Comparison of ENCODE assay signal across 17 cellular contexts in the genomic region with DNA sequence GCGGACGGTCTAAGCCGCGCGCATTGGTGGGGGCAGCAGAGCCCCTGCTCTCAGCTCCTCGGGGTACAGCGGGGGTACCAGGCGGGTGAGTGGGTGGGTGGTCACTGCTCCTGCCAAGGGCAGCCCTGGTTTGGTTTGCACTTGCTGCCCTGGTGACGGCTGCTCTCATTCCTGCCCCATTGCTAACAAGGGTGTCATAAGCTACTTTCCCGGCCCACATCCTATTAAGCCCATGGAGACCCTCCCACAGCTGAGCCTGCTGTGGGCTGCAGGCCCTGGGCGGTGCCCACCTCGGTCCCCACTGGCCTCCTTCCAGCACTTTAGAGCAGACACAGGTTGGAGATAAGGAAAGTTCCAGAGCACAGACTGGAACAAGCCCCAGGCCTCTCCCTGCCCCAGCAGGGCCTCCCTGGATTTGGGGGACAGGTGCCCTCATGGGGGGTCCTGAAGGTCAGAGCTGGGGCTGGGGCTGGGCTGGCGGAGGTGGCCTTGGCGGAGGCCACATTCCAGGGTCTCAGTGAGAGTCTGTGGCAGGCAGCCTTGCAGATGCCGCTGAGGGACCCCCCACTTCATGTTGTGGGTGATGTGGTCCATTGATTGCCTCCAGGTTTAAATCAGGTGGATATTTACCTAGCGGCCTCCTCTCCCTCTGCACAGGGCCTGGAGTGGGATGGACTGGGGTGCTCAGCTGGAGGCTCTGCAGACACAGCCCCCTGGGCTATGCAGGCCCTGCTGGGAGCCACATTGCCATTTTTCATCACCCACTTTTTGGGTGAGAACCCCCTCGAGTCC. TPM values are rescaled to one million over a fixed set of nuclear protein-coding genes. Genes with fewer than 3 reads are reported as not detected.
DNase-seq lines count a peak whose midpoint lies in the region; ATAC-seq and TF ChIP-seq lines count a peak whose summit lies in the region.
"Had no signal": no experiment of that assay in that cellular context is flagged by ENCODE, and none has a peak within 500 bp of the region (broad histone marks: within the 10 kb centered on the region; RNA-seq: fewer than 3 reads in every experiment).

No MANE protein-coding gene starts in this region.

- no peak for TF ChIP-seq CTCF in endodermal cell (conservative IDR thresholded peaks at IDR 0.05)
- no peak for TF ChIP-seq CTCF in mesothelial cell of epicardium (IDR thresholded peaks at IDR 0.05; ENCODE audit: unreplicated experiment)
- no peak for TF ChIP-seq CTCF in tibial artery (IDR thresholded peaks at IDR 0.05)

- H3K4me3 Mint-ChIP-seq in endodermal cell (no peak overlapping the region), mesothelial cell of epicardium (no peak overlapping the region)
- H3K4me3 Mint-ChIP-seq: CD4-positive, CD25-positive, alpha-beta regulatory T cell had no signal

- H3K27me3 Mint-ChIP-seq in endodermal cell (ENCODE audit: insufficient read depth) (no peaks in the 10 kb centered on the region), mesothelial cell of epicardium (ENCODE audit: low read depth) (no peaks in the 10 kb centered on the region)
- H3K27me3 Mint-ChIP-seq: CD4-positive, CD25-positive, alpha-beta regulatory T cell had no signal

- WGBS in endodermal cell (ENCODE audit: insufficient coverage in 1 of 2, insufficient read length in 1 of 2), 2 experiments: 92 to 93% methylated on average over 8 to 17 of the region's 17 CpGs

- H3K27ac Mint-ChIP-seq in endodermal cell: peak overlapping the region; percentile 35
- peak overlapping the region; percentile 91 for H3K27ac Mint-ChIP-seq in mesothelial cell of epicardium
- H3K27ac Mint-ChIP-seq: CD4-positive, CD25-positive, alpha-beta regulatory T cell had no signal

- peaks cover 37% of the 10 kb centered on the region for H3K4me1 Mint-ChIP-seq in endodermal cell
- H3K4me1 Mint-ChIP-seq in mesothelial cell of epicardium: peaks cover 63% of the 10 kb centered on the region

- H3K4me1 ChIP-seq in adipocyte (ENCODE audit: control insufficient read depth, insufficient read depth, low read length) (peaks cover 25% of the 10 kb centered on the region), endodermal cell (ENCODE audit: control insufficient read depth, insufficient read depth, low read length) (peaks cover 17% of the 10 kb centered on the region), tibial artery (peaks cover 0 to 98% (median 78%) of the 10 kb centered on the region in 4 donors)

- H3K36me3 Mint-ChIP-seq in endodermal cell (ENCODE audit: low read depth) (peaks cover 19% of the 10 kb centered on the region), mesothelial cell of epicardium (no peaks in the 10 kb centered on the region)
- H3K36me3 Mint-ChIP-seq: CD4-positive, CD25-positive, alpha-beta regulatory T cell had no signal

- no peak for ATAC-seq in HG03460 (IDR thresholded peaks at IDR 0.05; ENCODE audit: unreplicated experiment)
- ATAC-seq: esophagus mucosa had no signal

- H3K4me3 ChIP-seq in adipocyte (ENCODE audit: low read length) (no peak overlapping the region), endodermal cell (ENCODE audit: low read length) (no peak overlapping the region), tibial artery (peak overlapping the region; percentile 6)

- H3K27ac ChIP-seq in endodermal cell (ENCODE audit: low read depth, low read length) (peak overlapping the region; percentile 47), tibial artery (peak overlapping the region; percentile 77 to 98)
- H3K27ac ChIP-seq: neutrophil, WERI-Rb-1 had no signal

- H3K27me3 ChIP-seq in adipocyte (replicated peaks; ENCODE audit: control insufficient read depth, insufficient read depth, low read length) (no peaks in the 10 kb centered on the region), endodermal cell (ENCODE audit: control insufficient read depth, insufficient read depth, low read length, poor library complexity, severe bottlenecking) (no peaks in the 10 kb centered on the region), tibial artery (no peaks in the 10 kb centered on the region)

- no peaks in the 10 kb centered on the region for H3K9me3 Mint-ChIP-seq in endodermal cell
- H3K9me3 Mint-ChIP-seq in mesothelial cell of epicardium: no peaks in the 10 kb centered on the region
- H3K9me3 Mint-ChIP-seq: CD4-positive, CD25-positive, alpha-beta regulatory T cell had no signal

- H3K9me3 ChIP-seq in adipocyte (ENCODE audit: control insufficient read depth, low read length) (no peaks in the 10 kb centered on the region), endodermal cell (ENCODE audit: control insufficient read depth, low read length) (no peaks in the 10 kb centered on the region), tibial artery (no peaks in the 10 kb centered on the region)
- H3K9me3 ChIP-seq: neutrophil had no signal

- no peaks in the 10 kb centered on the region for H3K36me3 ChIP-seq in adipocyte (ENCODE audit: control insufficient read depth, insufficient read depth, low read length, severe bottlenecking)
- H3K36me3 ChIP-seq in endodermal cell (ENCODE audit: control insufficient read depth, insufficient read depth, low read length): peaks cover 15% of the 10 kb centered on the region
- H3K36me3 ChIP-seq in tibial artery: no peaks in the 10 kb centered on the region
- H3K36me3 ChIP-seq: neutrophil, WERI-Rb-1 had no signal

- DNase-seq in adipocyte (ENCODE audit: low read depth): no peak
- DNase-seq in endodermal cell: no peak
- DNase-seq in mesothelial cell of epicardium (ENCODE audit: low spot score in 2 of 2, unreplicated experiment in 2 of 2): no peak
- no peak for DNase-seq in tibial artery
- DNase-seq in retina: no peak
- DNase-seq in SHP77 (lab: John Stamatoyannopoulos, UW): no peak
- DNase-seq: activated CD8-positive, alpha-beta memory T cell treated with anti-CD3 and anti-CD28 coated beads, Interleukin-2, amount 50 U/mL, for 48 hours; activated naive CD4-positive, alpha-beta T cell treated with anti-CD3 and anti-CD28 coated beads, Interleukin-2, amount 50 U/mL, for 16 hours; CD4-positive, CD25-positive, alpha-beta regulatory T cell; KBM-7; NCI-H1417 treated with DMSO at 0.1 percent for 48 hours; NCI-H226; substantia nigra; WERI-Rb-1 had no signal

- H3K9ac ChIP-seq in adipocyte (ENCODE audit: low read length): peak overlapping the region; percentile 38
- no peak overlapping the region for H3K9ac ChIP-seq in endodermal cell (ENCODE audit: extremely low read depth, low read length, poor library complexity, severe bottlenecking)

- intact Hi-C loops in tibial artery (cut with DNase I; ENCODE audit: low total_unique reads): loop anchor here (5.0 kb wide), 2 partner anchors 45 to 125 kb away; no protein-coding TSS in a partner anchor

RNA-seq across cellular contexts. Expression of a gene that starts 27.0 kb away (rescaled TPM):
- total RNA-seq in endodermal cell (100 to 1,000 TPM; 332 to 398 TPM), mesothelial cell of epicardium (302 to 315 TPM (median 305 TPM) in 3 replicates)
- 216 TPM for polyA plus RNA-seq in endodermal cell (2013, experiment 1 of 2)
- polyA plus RNA-seq in endodermal cell (2013, experiment 2 of 2): 213 TPM

Comparison
In these comparisons a context has a peak if more than half of its experiments do, and no peak if none do; other contexts are left out.
1. H3K4me3 ChIP-seq: peak in tibial artery (2 of 2); none in adipocyte (single experiment) and endodermal cell (single experiment).